8 cellular contexts compared by ENCODE assay signal in genomic region chr22:40043086-40043485, GRCh38. TPM values are rescaled to one million over a fixed set of nuclear protein-coding genes. Genes with fewer than 3 reads are reported as not detected.
A peak's percentile ranks its signal among the peaks of the same experiment; 100 is the strongest.
DNase-seq lines count a peak whose midpoint lies in the region; ATAC-seq and TF ChIP-seq lines count a peak whose summit lies in the region.

No MANE protein-coding gene starts in this region.

- H3K27ac Mint-ChIP-seq in activated CD4-positive, alpha-beta T cell treated with anti-CD3 and anti-CD28 coated beads, Interleukin-2, amount 10 ng/mL, durations not matched to agents 24 days and 14 days = peak overlapping the region; percentile 99
- peak overlapping the region; percentile 99 for H3K27ac Mint-ChIP-seq in activated CD8-positive, alpha-beta T cell treated with anti-CD3 and anti-CD28 coated beads for 36 hours

- POLR2A ChIA-PET in activated CD8-positive, alpha-beta T cell treated with anti-CD3 and anti-CD28 coated beads for 36 hours (lab: Charles Lee) = interaction anchor here (0.9 to 2.7 kb wide), 9 partner anchors 8 to 523 kb away, joined by 3 to 23 read pairs (median 3); partner anchors contain the start of genes ADSL, FAM83F and GRAP2

- H3K27me3 Mint-ChIP-seq in activated CD4-positive, alpha-beta T cell treated with anti-CD3 and anti-CD28 coated beads, Interleukin-2, amount 10 ng/mL, durations not matched to agents 24 days and 14 days = peaks cover 10% of the 10 kb centered on the region
- peaks cover 3% of the 10 kb centered on the region for H3K27me3 Mint-ChIP-seq in activated CD8-positive, alpha-beta T cell treated with anti-CD3 and anti-CD28 coated beads for 36 hours

- DNase-seq in activated CD4-positive, alpha-beta T cell treated with anti-CD3 and anti-CD28 coated beads, Interleukin-2, amount 10 ng/mL, durations not matched to agents 24 days and 14 days = no peak
- DNase-seq in activated CD4-positive, alpha-beta T cell treated with anti-CD3 and anti-CD28 coated beads for 1 hour = no peak
- no peak for DNase-seq in activated CD8-positive, alpha-beta T cell treated with anti-CD3 and anti-CD28 coated beads for 36 hours
- DNase-seq in kidney tubule cell (ENCODE audit: low spot score) = peak; percentile 66
- peak; percentile 65 for DNase-seq in testis
- no peak for DNase-seq in NCI-H2107 (lab: John Stamatoyannopoulos, UW)

- 5 to 27% methylated on average over 8 of the region's 8 CpGs for WGBS in testis, 2 donors

- CTCF ChIA-PET in activated CD8-positive, alpha-beta T cell treated with anti-CD3 and anti-CD28 coated beads for 36 hours (lab: Charles Lee) = interaction anchor here (1.0 to 3.9 kb wide), 6 partner anchors 19 to 514 kb away, joined by 3 to 35 read pairs (median 12); partner anchors contain the start of genes ADSL and TNRC6B

- H3K4me3 Mint-ChIP-seq in activated CD4-positive, alpha-beta T cell treated with anti-CD3 and anti-CD28 coated beads, Interleukin-2, amount 10 ng/mL, durations not matched to agents 24 days and 14 days = peak overlapping the region; percentile 92
- H3K4me3 Mint-ChIP-seq in activated CD8-positive, alpha-beta T cell treated with anti-CD3 and anti-CD28 coated beads for 36 hours = peak overlapping the region; percentile 87

- H3K27ac ChIP-seq in testis = peak overlapping the region; percentile 94 to 98

- peaks cover 3% of the 10 kb centered on the region for H3K36me3 Mint-ChIP-seq in activated CD4-positive, alpha-beta T cell treated with anti-CD3 and anti-CD28 coated beads, Interleukin-2, amount 10 ng/mL, durations not matched to agents 24 days and 14 days (ENCODE audit: low read depth)
- peaks cover 3% of the 10 kb centered on the region for H3K36me3 Mint-ChIP-seq in activated CD8-positive, alpha-beta T cell treated with anti-CD3 and anti-CD28 coated beads for 36 hours (ENCODE audit: low read depth)

- no peak for TF ChIP-seq CTCF in activated CD8-positive, alpha-beta T cell treated with anti-CD3 and anti-CD28 coated beads for 36 hours (IDR thresholded peaks at IDR 0.05)
- no peak for TF ChIP-seq CTCF in testis (IDR thresholded peaks at IDR 0.05)

- no peaks in the 10 kb centered on the region for H3K9me3 Mint-ChIP-seq in activated CD4-positive, alpha-beta T cell treated with anti-CD3 and anti-CD28 coated beads, Interleukin-2, amount 10 ng/mL, durations not matched to agents 24 days and 14 days
- no peaks in the 10 kb centered on the region for H3K9me3 Mint-ChIP-seq in activated CD8-positive, alpha-beta T cell treated with anti-CD3 and anti-CD28 coated beads for 36 hours

- H3K4me1 ChIP-seq in testis = peaks cover 53% of the 10 kb centered on the region

- no peaks in the 10 kb centered on the region for H3K9me3 ChIP-seq in testis

- H3K36me3 ChIP-seq in testis (ENCODE audit: low read depth, missing control alignments) = no peaks in the 10 kb centered on the region

- H3K4me3 ChIP-seq in testis = peak overlapping the region in 1 of 2 donors; percentile 83

- H3K4me1 Mint-ChIP-seq in activated CD4-positive, alpha-beta T cell treated with anti-CD3 and anti-CD28 coated beads, Interleukin-2, amount 10 ng/mL, durations not matched to agents 24 days and 14 days = peaks cover 12% of the 10 kb centered on the region
- peaks cover 19% of the 10 kb centered on the region for H3K4me1 Mint-ChIP-seq in activated CD8-positive, alpha-beta T cell treated with anti-CD3 and anti-CD28 coated beads for 36 hours (ENCODE audit: low read depth)

- TF ChIP-seq POLR2A in testis (IDR thresholded peaks at IDR 0.05) = no peak

- intact Hi-C loops in activated CD4-positive, alpha-beta T cell treated with anti-CD3 and anti-CD28 coated beads, Interleukin-2, amount 10 ng/mL, durations not matched to agents 24 days and 14 days (cut with micrococcal nuclease) = no loop called here
- intact Hi-C loops in activated CD8-positive, alpha-beta T cell treated with anti-CD3 and anti-CD28 coated beads for 36 hours (cut with micrococcal nuclease) = loop anchor here (5.0 kb wide), 1 partner anchor 304 kb away; the partner anchor contains the start of gene ADSL
- intact Hi-C loops in testis (cut with DNase I; ENCODE audit: low total_unique reads) = loop anchor here (10.0 kb wide), 1 partner anchor 302 kb away; the partner anchor contains the start of gene ADSL

- no peak for ATAC-seq in activated CD8-positive, alpha-beta T cell treated with anti-CD3 and anti-CD28 coated beads for 36 hours
- ATAC-seq in GM19455 (IDR thresholded peaks at IDR 0.05; ENCODE audit: unreplicated experiment) (no peak), HG03457 (IDR thresholded peaks at IDR 0.05; ENCODE audit: unreplicated experiment) (no peak)

- no peaks in the 10 kb centered on the region for H3K27me3 ChIP-seq in testis

RNA-seq across cellular contexts. Expression of gene FAM83F, which starts 48.3 kb away (rescaled TPM):
- total RNA-seq in activated CD4-positive, alpha-beta T cell treated with anti-CD3 and anti-CD28 coated beads, Interleukin-2, amount 10 ng/mL, durations not matched to agents 24 days and 14 days = 0.17 and 0.23 TPM in 2 replicates
- total RNA-seq in activated CD8-positive, alpha-beta T cell treated with anti-CD3 and anti-CD28 coated beads for 36 hours = 1 to 10 TPM; 1.5 to 2.0 TPM
- 10 to 100 TPM; 30.2 to 41.1 TPM for total RNA-seq in testis
- polyA plus RNA-seq in testis (ENCODE audit: insufficient read depth, low read depth, low replicate concordance) = 57.7 TPM

Comparison
In these comparisons a context has a peak if more than half of its experiments do, and no peak if none do; other contexts are left out.
1. DNase-seq: peak in kidney tubule cell (single experiment) and testis (single experiment); none in activated CD4-positive, alpha-beta T cell treated with anti-CD3 and anti-CD28 coated beads, Interleukin-2, amount 10 ng/mL, durations not matched to agents 24 days and 14 days (single experiment), activated CD4-positive, alpha-beta T cell treated with anti-CD3 and anti-CD28 coated beads for 1 hour (single experiment), activated CD8-positive, alpha-beta T cell treated with anti-CD3 and anti-CD28 coated beads for 36 hours (single experiment) and NCI-H2107 (single experiment).
2. RNA of gene FAM83F, which starts 48.3 kb away (total RNA-seq): 30.2 to 41.1 TPM in testis; 1.5 to 2.0 TPM in activated CD8-positive, alpha-beta T cell treated with anti-CD3 and anti-CD28 coated beads for 36 hours and 0.17 to 0.23 TPM in activated CD4-positive, alpha-beta T cell treated with anti-CD3 and anti-CD28 coated beads, Interleukin-2, amount 10 ng/mL, durations not matched to agents 24 days and 14 days; every median in the first group is over 10 times any median in the second.